In genomic region chr2:176763871-176764404, GRCh38 we compare ENCODE assay signal across 1 cellular context.
TF ChIP-seq lines count a peak whose summit lies in the region.

No MANE protein-coding gene starts in this region.

TF ChIP-seq in H1, 55 proteins besides CTCF, POLR2A, EP300 and RAD21 (continued from another document):
- TF ChIP-seq E2F6 (IDR thresholded peaks at IDR 0.05) = no peak; the same call in 1 of the 2 replicates
- peak; percentile 45; the same call in 1 of the 2 replicates for TF ChIP-seq CREB1 (IDR thresholded peaks at IDR 0.05)
- 0 out of 2 replicates have a peak, but pooled peaks have one; percentile 30 for TF ChIP-seq MAFK (IDR thresholded peaks at IDR 0.05; ENCODE audit: low read depth, low read length)
- no peak for TF ChIP-seq EZH2 (IDR thresholded peaks at IDR 0.05; ENCODE audit: low read depth, low read length, severe bottlenecking)
- TF ChIP-seq SAP30 (IDR thresholded peaks at IDR 0.05; ENCODE audit: insufficient read depth, insufficient replicate concordance, low read length) = no peak
- peak; percentile 99 for TF ChIP-seq TCF12 (IDR thresholded peaks at IDR 0.05; ENCODE audit: low read depth, low read length)
- TF ChIP-seq JUN (IDR thresholded peaks at IDR 0.05; ENCODE audit: low read depth, low read length) = peak; percentile 86
- TF ChIP-seq POLR2AphosphoS5 (IDR thresholded peaks at IDR 0.05; ENCODE audit: low read depth, low read length) = peak; percentile 37; the same call in 1 of the 2 replicates
- TF ChIP-seq TAF7 (optimal IDR thresholded peaks at IDR 0.05; ENCODE audit: borderline replicate concordance, low read depth, low read length) = no peak
- no peak for TF ChIP-seq SIX5 (IDR thresholded peaks at IDR 0.05; ENCODE audit: low read depth, low read length)
- peak in 1 of 2 experiments; percentile 46 for TF ChIP-seq BCL11A (IDR thresholded peaks at IDR 0.05; ENCODE audit: low read depth in 2 of 2, low read length in 2 of 2)
- TF ChIP-seq BACH1 (IDR thresholded peaks at IDR 0.05; ENCODE audit: low read length) = peak; percentile 22; the same call in 1 of the 2 replicates
- TF ChIP-seq SP4 (IDR thresholded peaks at IDR 0.05; ENCODE audit: low read length) = no peak
- no peak for TF ChIP-seq CTBP2 (IDR thresholded peaks at IDR 0.05; ENCODE audit: borderline replicate concordance, insufficient read depth, insufficient read length, low read length)
- TF ChIP-seq CHD7 (IDR thresholded peaks at IDR 0.05; ENCODE audit: insufficient replicate concordance, low read length) = peak; percentile 56
- no peak for TF ChIP-seq RXRA (IDR thresholded peaks at IDR 0.05; ENCODE audit: insufficient read depth, low read depth, low read length)
- peak; percentile 73; the same call in 1 of the 2 replicates for TF ChIP-seq POU5F1 (IDR thresholded peaks at IDR 0.05; ENCODE audit: low read depth, low read length)
- TF ChIP-seq MAX (IDR thresholded peaks at IDR 0.05) = peak; percentile 70; the same call in 1 of the 2 replicates
- TF ChIP-seq TAF1 (IDR thresholded peaks at IDR 0.05; ENCODE audit: low read depth, low read length) = no peak
- TF ChIP-seq CEBPB (IDR thresholded peaks at IDR 0.05; ENCODE audit: low read depth, low read length) = no peak
- no peak for TF ChIP-seq HDAC6 (IDR thresholded peaks at IDR 0.05; ENCODE audit: low read depth, low read length)
- TF ChIP-seq EGR1 (IDR thresholded peaks at IDR 0.05; ENCODE audit: borderline replicate concordance, low read depth, low read length) = no peak
- peak; percentile 62 for TF ChIP-seq TEAD4 (IDR thresholded peaks at IDR 0.05; ENCODE audit: low read depth, low read length)
- no peak for TF ChIP-seq RFX5 (IDR thresholded peaks at IDR 0.05; ENCODE audit: borderline replicate concordance, low read depth, low read length)
- no peak for TF ChIP-seq PHF8 (conservative IDR thresholded peaks at IDR 0.05; ENCODE audit: low read depth, low read length)
- TF ChIP-seq FOSL1 (IDR thresholded peaks at IDR 0.05; ENCODE audit: insufficient read depth, low read depth, low read length) = no peak
- peak; percentile 66; the same call in 1 of the 2 replicates for TF ChIP-seq SP1 (IDR thresholded peaks at IDR 0.05; ENCODE audit: low read depth, low read length)
- TF ChIP-seq SP2 (IDR thresholded peaks at IDR 0.05; ENCODE audit: low read length) = no peak
- TF ChIP-seq SUZ12 (IDR thresholded peaks at IDR 0.05; ENCODE audit: low read length) = no peak
- no peak for TF ChIP-seq RBBP5 (IDR thresholded peaks at IDR 0.05; ENCODE audit: borderline replicate concordance, low read depth, low read length)
- TF ChIP-seq KDM4A (IDR thresholded peaks at IDR 0.05; ENCODE audit: low read depth, low read length, severe bottlenecking) = no peak
- TF ChIP-seq HDAC2 (IDR thresholded peaks at IDR 0.05; ENCODE audit: borderline replicate concordance in 1 of 2, low read depth in 2 of 2, low read length in 2 of 2) = peak; percentile 52 to 93; a peak in 2 of 4 replicates
- peak; percentile 30; the same call in 1 of the 2 replicates for TF ChIP-seq SRF (IDR thresholded peaks at IDR 0.05; ENCODE audit: low read depth, low read length)
- no peak for TF ChIP-seq ATF3 (IDR thresholded peaks at IDR 0.05; ENCODE audit: insufficient read depth, low read depth, low read length)
- TF ChIP-seq CBX5 (IDR thresholded peaks at IDR 0.05; ENCODE audit: low read depth, low read length) = no peak
TF ChIP-seq in H1: peak in this region for 20.
